Comparison of ENCODE assay signal across 13 cellular contexts in the genomic region with DNA sequence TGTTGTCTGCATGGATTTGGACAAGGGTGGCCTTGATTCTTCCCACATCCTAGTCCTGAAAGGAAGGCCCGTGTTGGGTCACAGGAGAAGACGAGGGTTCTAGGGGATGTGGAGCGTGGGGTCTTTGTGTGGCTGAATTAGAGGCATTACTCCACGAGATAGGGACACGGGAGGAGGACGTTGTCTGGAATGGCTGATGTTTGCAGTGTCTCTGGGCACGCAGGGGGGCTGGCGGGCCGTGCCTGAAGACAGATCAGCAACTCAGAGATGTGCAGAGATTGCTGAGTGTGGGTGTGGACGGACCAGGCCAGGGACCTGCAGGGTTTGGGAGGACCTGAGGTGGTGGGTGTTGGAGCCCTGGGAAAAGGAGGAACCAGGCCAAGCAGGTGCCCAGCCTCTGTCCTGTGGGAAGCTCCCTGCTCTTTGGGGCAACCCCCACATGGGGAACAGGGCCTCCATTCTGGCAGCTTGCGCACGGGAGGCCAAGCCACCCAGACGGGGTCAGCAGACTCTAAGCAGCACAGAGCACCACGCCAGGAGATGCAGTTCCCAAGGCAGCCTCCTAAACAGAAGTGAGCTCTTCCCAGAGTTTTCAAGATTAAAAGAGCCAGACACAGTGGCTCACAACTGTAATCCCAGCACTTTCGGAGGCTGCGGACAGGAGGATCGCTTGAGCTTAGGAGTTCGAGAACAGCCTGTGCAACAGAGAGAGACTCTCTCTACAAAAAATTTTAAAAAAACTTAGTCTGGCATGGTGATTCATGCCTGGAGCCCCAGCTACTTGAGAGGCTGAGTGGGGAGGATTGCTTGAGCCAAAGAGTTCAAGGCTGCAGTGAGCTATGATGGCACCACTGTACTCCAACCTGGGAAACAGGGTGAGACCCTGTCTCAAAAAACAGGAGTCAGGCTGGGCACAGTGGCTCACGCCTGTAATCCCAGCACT.
DNase-seq lines count a peak whose midpoint lies in the region; ATAC-seq, FAIRE-seq and TF ChIP-seq lines count a peak whose summit lies in the region.
"Had no signal": no experiment of that assay in that cellular context is flagged by ENCODE, and none has a peak within 500 bp of the region (broad histone marks: within the 10 kb centered on the region; RNA-seq: fewer than 3 reads in every experiment).

No MANE protein-coding gene starts in this region.

- peaks cover 8% of the 10 kb centered on the region for H3K36me3 Mint-ChIP-seq in neural progenitor cell
- H3K36me3 Mint-ChIP-seq in activated naive CD8-positive, alpha-beta T cell treated with anti-CD3 and anti-CD28 coated beads for 36 hours = no peaks in the 10 kb centered on the region

- H3K9me3 ChIP-seq in esophagus (ENCODE audit: control insufficient read depth in 2 of 2, insufficient read depth in 1 of 2, low read depth in 1 of 2, low read length in 1 of 2) (no peaks in the 10 kb centered on the region), neural progenitor cell (ENCODE audit: low read depth) (no peaks in the 10 kb centered on the region), small intestine (ENCODE audit: control insufficient read depth, low read depth) (no peaks in the 10 kb centered on the region)
- H3K9me3 ChIP-seq: spleen had no signal

- 80 to 81% methylated on average over 19 of the region's 19 CpGs for WGBS in esophagus, 2 donors
- 81 to 86% (median 85%) methylated on average over 19 of the region's 19 CpGs for WGBS in small intestine, 3 donors

- peak overlapping the region; percentile 97 for H3K27ac Mint-ChIP-seq in neural progenitor cell
- no peak overlapping the region for H3K27ac Mint-ChIP-seq in activated naive CD8-positive, alpha-beta T cell treated with anti-CD3 and anti-CD28 coated beads for 36 hours
- H3K27ac Mint-ChIP-seq: activated CD4-positive, alpha-beta T cell treated with anti-CD3 and anti-CD28 coated beads for 36 hours; stimulated activated naive CD8-positive, alpha-beta T cell treated with anti-CD3 and anti-CD28 coated beads, Interleukin-15, Interleukin-2, amounts not matched to agents 100 ng/mL and 50 ng/mL, for 24 hours had no signal

- H3K36me3 ChIP-seq in esophagus (ENCODE audit: control insufficient read depth in 2 of 2, insufficient read depth in 2 of 2, low read length in 1 of 2) (peaks cover 0 to 10% of the 10 kb centered on the region in 2 donors), neural progenitor cell (no peaks in the 10 kb centered on the region), small intestine (ENCODE audit: control insufficient read depth in 2 of 2, insufficient read depth in 2 of 2, low read length in 2 of 2) (no peaks in the 10 kb centered on the region)
- H3K36me3 ChIP-seq: spleen had no signal

- DNase-seq in Right ventricle myocardium superior = no peak
- DNase-seq in Right ventricle myocardium inferior (ENCODE audit: missing footprints) = no peak
- no peak for DNase-seq in neural progenitor cell (ENCODE audit: low spot score)
- no peak for DNase-seq in small intestine
- no peak for DNase-seq in activated CD8-positive, alpha-beta memory T cell treated with anti-CD3 and anti-CD28 coated beads, Interleukin-2, amount 50 U/mL, for 48 hours
- DNase-seq in HuH-7.5 (ENCODE audit: low spot score) = no peak
- DNase-seq in activated naive CD8-positive, alpha-beta T cell treated with anti-CD3 and anti-CD28 coated beads for 36 hours = no peak
- DNase-seq: activated CD4-positive, alpha-beta T cell treated with anti-CD3 and anti-CD28 coated beads for 36 hours; activated naive CD4-positive, alpha-beta T cell treated with anti-CD3 and anti-CD28 coated beads for 36 hours had no signal

- no peaks in the 10 kb centered on the region for H3K9me3 Mint-ChIP-seq in neural progenitor cell
- H3K9me3 Mint-ChIP-seq in activated naive CD8-positive, alpha-beta T cell treated with anti-CD3 and anti-CD28 coated beads for 36 hours = no peaks in the 10 kb centered on the region
- H3K9me3 Mint-ChIP-seq: activated naive CD4-positive, alpha-beta T cell treated with anti-CD3 and anti-CD28 coated beads for 36 hours; stimulated activated naive CD8-positive, alpha-beta T cell treated with anti-CD3 and anti-CD28 coated beads, Interleukin-15, Interleukin-2, amounts not matched to agents 100 ng/mL and 50 ng/mL, for 24 hours had no signal

- no peak overlapping the region for H3K4me3 Mint-ChIP-seq in neural progenitor cell
- no peak overlapping the region for H3K4me3 Mint-ChIP-seq in activated naive CD8-positive, alpha-beta T cell treated with anti-CD3 and anti-CD28 coated beads for 36 hours
- H3K4me3 Mint-ChIP-seq: activated CD4-positive, alpha-beta T cell treated with anti-CD3 and anti-CD28 coated beads for 36 hours; activated naive CD4-positive, alpha-beta T cell treated with anti-CD3 and anti-CD28 coated beads for 36 hours; stimulated activated naive CD8-positive, alpha-beta T cell treated with anti-CD3 and anti-CD28 coated beads, Interleukin-15, Interleukin-2, amounts not matched to agents 100 ng/mL and 50 ng/mL, for 24 hours had no signal

- no peak for TF ChIP-seq CTCF in neural progenitor cell (IDR thresholded peaks at IDR 0.05)

- H3K4me1 Mint-ChIP-seq in neural progenitor cell = peaks cover 41% of the 10 kb centered on the region
- no peaks in the 10 kb centered on the region for H3K4me1 Mint-ChIP-seq in activated naive CD8-positive, alpha-beta T cell treated with anti-CD3 and anti-CD28 coated beads for 36 hours
- H3K4me1 Mint-ChIP-seq: activated CD4-positive, alpha-beta T cell treated with anti-CD3 and anti-CD28 coated beads for 36 hours had no signal

- H3K9ac ChIP-seq in neural progenitor cell = no peak overlapping the region

- no peak overlapping the region for H2AFZ ChIP-seq in neural progenitor cell (replicated peaks)

- H3K79me2 ChIP-seq in neural progenitor cell (ENCODE audit: low read depth) = no peaks in the 10 kb centered on the region

- intact Hi-C loops in Right ventricle myocardium superior (cut with DNase I) (no loop called here), Right ventricle myocardium inferior (cut with DNase I) (loop anchor here (10.0 kb wide), 1 partner anchor 68 kb away; a partner anchor contains a TSS)

- H3K27me3 ChIP-seq in esophagus (ENCODE audit: control insufficient read depth in 1 of 2, insufficient read depth in 2 of 2, low read length in 2 of 2) (no peaks in the 10 kb centered on the region), neural progenitor cell (no peaks in the 10 kb centered on the region), small intestine (ENCODE audit: control insufficient read depth in 2 of 2, insufficient read depth in 2 of 2, low read length in 2 of 2) (no peaks in the 10 kb centered on the region)
- H3K27me3 ChIP-seq: spleen had no signal

- H3K4me2 ChIP-seq in neural progenitor cell = no peak overlapping the region

- peaks cover 6 to 21% of the 10 kb centered on the region in 2 donors for H3K4me1 ChIP-seq in esophagus (ENCODE audit: control insufficient read depth in 2 of 2, insufficient read depth in 2 of 2, low read length in 1 of 2)
- peaks cover 19% of the 10 kb centered on the region for H3K4me1 ChIP-seq in neural progenitor cell
- H3K4me1 ChIP-seq in small intestine (ENCODE audit: control insufficient read depth in 2 of 2, insufficient read depth in 1 of 2, low read depth in 1 of 2, low read length in 1 of 2) = no peaks in the 10 kb centered on the region

- H3K27ac ChIP-seq in esophagus (ENCODE audit: low read depth in 2 of 2, low read length in 1 of 2) (peak overlapping the region; percentile 80 to 89), neural progenitor cell (peak overlapping the region; percentile 86), small intestine (ENCODE audit: low read depth in 1 of 2, low read length in 1 of 2) (no peak overlapping the region)

- H3K27me3 Mint-ChIP-seq in neural progenitor cell (ENCODE audit: insufficient read depth, low read depth) = peaks cover 6% of the 10 kb centered on the region
- no peaks in the 10 kb centered on the region for H3K27me3 Mint-ChIP-seq in activated naive CD8-positive, alpha-beta T cell treated with anti-CD3 and anti-CD28 coated beads for 36 hours
- H3K27me3 Mint-ChIP-seq: activated CD4-positive, alpha-beta T cell treated with anti-CD3 and anti-CD28 coated beads for 36 hours; stimulated activated naive CD8-positive, alpha-beta T cell treated with anti-CD3 and anti-CD28 coated beads, Interleukin-15, Interleukin-2, amounts not matched to agents 100 ng/mL and 50 ng/mL, for 24 hours had no signal

- H3F3A ChIP-seq in neural progenitor cell (ENCODE audit: low read depth) = peaks cover 33% of the 10 kb centered on the region

- H3K4me3 ChIP-seq in esophagus (ENCODE audit: low read depth in 1 of 2, low read length in 2 of 2) (no peak overlapping the region), neural progenitor cell (no peak overlapping the region), small intestine (ENCODE audit: low read depth in 1 of 2, low read length in 2 of 2) (no peak overlapping the region)

- FAIRE-seq in small intestine (lab: Jason Lieb, UNC) = no peak
- FAIRE-seq: A204.1 had no signal

- ATAC-seq in Right ventricle myocardium superior (ENCODE audit: poor library complexity) (peak; percentile 5), Right ventricle myocardium inferior (no peak)
- ATAC-seq: activated CD4-positive, alpha-beta T cell treated with anti-CD3 and anti-CD28 coated beads for 36 hours had no signal

- H4K20me1 ChIP-seq in neural progenitor cell (ENCODE audit: low read depth) = no peaks in the 10 kb centered on the region

Comparison
In these comparisons a context has a peak if more than half of its experiments do, and no peak if none do; other contexts are left out.
1. H3K27ac ChIP-seq: peak in esophagus (2 of 2) and neural progenitor cell (single experiment); none in small intestine (0 of 2).